In the genomic region with DNA sequence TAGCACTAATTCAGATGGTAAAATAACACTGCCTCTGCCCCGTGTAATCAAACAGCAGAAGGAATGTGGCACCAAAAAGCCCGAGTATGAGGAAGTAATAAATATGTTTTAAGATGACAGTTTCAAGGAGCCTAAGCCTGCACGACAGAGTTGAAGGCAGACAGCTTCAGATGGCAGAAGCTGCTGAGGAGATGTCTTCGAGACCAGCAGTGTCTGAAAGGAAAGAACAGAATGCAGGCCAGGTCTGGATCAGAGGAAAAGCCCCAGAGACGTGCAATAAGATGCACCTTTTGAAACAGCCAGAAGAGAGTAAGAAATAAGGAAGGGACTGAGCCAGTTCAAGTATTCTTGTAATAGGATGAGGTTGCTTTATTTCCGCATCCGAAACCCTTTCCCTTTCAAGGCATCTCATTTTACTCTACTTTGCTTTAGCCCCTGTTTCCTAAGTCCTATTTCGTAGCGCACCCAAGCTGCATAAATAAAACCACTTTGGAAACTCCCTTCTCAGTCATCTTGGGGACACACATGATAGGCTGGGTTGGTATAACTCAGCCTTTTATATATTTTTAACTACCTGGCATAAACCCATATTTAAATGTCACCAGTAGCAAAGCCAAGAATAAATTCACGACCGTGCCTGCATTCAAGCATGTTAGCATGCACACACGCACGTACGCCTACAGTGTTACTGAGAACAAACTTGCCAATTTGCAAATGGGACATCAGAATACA, we compare ENCODE assay signal across 1 cellular context.
TF ChIP-seq lines count a peak whose summit lies in the region.

No MANE protein-coding gene starts in this region.

TF ChIP-seq in GM23338, 12 proteins besides CTCF, POLR2A, EP300 and RAD21 (continued from another document):
- TF ChIP-seq, protein P1, sequence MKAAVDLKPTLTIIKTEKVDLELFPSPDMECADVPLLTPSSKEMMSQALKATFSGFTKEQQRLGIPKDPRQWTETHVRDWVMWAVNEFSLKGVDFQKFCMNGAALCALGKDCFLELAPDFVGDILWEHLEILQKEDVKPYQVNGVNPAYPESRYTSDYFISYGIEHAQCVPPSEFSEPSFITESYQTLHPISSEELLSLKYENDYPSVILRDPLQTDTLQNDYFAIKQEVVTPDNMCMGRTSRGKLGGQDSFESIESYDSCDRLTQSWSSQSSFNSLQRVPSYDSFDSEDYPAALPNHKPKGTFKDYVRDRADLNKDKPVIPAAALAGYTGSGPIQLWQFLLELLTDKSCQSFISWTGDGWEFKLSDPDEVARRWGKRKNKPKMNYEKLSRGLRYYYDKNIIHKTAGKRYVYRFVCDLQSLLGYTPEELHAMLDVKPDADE (IDR thresholded peaks at IDR 0.05) = no peak
- TF ChIP-seq, protein P2, sequence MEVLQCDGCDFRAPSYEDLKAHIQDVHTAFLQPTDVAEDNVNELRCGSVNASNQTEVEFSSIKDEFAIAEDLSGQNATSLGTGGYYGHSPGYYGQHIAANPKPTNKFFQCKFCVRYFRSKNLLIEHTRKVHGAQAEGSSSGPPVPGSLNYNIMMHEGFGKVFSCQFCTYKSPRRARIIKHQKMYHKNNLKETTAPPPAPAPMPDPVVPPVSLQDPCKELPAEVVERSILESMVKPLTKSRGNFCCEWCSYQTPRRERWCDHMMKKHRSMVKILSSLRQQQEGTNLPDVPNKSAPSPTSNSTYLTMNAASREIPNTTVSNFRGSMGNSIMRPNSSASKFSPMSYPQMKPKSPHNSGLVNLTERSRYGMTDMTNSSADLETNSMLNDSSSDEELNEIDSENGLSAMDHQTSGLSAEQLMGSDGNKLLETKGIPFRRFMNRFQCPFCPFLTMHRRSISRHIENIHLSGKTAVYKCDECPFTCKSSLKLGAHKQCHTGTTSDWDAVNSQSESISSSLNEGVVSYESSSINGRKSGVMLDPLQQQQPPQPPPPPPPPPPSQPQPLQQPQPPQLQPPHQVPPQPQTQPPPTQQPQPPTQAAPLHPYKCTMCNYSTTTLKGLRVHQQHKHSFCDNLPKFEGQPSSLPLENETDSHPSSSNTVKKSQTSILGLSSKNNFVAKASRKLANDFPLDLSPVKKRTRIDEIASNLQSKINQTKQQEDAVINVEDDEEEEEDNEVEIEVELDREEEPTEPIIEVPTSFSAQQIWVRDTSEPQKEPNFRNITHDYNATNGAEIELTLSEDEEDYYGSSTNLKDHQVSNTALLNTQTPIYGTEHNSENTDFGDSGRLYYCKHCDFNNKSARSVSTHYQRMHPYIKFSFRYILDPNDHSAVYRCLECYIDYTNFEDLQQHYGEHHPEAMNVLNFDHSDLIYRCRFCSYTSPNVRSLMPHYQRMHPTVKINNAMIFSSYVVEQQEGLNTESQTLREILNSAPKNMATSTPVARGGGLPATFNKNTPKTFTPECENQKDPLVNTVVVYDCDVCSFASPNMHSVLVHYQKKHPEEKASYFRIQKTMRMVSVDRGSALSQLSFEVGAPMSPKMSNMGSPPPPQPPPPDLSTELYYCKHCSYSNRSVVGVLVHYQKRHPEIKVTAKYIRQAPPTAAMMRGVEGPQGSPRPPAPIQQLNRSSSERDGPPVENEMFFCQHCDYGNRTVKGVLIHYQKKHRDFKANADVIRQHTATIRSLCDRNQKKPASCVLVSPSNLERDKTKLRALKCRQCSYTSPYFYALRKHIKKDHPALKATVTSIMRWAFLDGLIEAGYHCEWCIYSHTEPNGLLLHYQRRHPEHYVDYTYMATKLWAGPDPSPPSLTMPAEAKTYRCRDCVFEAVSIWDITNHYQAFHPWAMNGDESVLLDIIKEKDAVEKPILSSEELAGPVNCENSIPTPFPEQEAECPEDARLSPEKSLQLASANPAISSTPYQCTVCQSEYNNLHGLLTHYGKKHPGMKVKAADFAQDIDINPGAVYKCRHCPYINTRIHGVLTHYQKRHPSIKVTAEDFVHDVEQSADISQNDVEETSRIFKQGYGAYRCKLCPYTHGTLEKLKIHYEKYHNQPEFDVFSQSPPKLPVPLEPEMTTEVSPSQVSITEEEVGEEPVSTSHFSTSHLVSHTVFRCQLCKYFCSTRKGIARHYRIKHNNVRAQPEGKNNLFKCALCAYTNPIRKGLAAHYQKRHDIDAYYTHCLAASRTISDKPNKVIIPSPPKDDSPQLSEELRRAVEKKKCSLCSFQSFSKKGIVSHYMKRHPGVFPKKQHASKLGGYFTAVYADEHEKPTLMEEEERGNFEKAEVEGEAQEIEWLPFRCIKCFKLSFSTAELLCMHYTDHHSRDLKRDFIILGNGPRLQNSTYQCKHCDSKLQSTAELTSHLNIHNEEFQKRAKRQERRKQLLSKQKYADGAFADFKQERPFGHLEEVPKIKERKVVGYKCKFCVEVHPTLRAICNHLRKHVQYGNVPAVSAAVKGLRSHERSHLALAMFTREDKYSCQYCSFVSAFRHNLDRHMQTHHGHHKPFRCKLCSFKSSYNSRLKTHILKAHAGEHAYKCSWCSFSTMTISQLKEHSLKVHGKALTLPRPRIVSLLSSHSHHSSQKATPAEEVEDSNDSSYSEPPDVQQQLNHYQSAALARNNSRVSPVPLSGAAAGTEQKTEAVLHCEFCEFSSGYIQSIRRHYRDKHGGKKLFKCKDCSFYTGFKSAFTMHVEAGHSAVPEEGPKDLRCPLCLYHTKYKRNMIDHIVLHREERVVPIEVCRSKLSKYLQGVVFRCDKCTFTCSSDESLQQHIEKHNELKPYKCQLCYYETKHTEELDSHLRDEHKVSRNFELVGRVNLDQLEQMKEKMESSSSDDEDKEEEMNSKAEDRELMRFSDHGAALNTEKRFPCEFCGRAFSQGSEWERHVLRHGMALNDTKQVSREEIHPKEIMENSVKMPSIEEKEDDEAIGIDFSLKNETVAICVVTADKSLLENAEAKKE (CRISPR knock-in tag; IDR thresholded peaks at IDR 0.05) = no peak
- TF ChIP-seq STAT1 (IDR thresholded peaks at IDR 0.05; ENCODE audit: unreplicated experiment) = no peak
- TF ChIP-seq JUNB (IDR thresholded peaks at IDR 0.05; ENCODE audit: unreplicated experiment) = no peak
- TF ChIP-seq NANOG (IDR thresholded peaks at IDR 0.05; ENCODE audit: borderline replicate concordance) = no peak
TF ChIP-seq in GM23338: peak in this region for 0.
